In the genomic region with DNA sequence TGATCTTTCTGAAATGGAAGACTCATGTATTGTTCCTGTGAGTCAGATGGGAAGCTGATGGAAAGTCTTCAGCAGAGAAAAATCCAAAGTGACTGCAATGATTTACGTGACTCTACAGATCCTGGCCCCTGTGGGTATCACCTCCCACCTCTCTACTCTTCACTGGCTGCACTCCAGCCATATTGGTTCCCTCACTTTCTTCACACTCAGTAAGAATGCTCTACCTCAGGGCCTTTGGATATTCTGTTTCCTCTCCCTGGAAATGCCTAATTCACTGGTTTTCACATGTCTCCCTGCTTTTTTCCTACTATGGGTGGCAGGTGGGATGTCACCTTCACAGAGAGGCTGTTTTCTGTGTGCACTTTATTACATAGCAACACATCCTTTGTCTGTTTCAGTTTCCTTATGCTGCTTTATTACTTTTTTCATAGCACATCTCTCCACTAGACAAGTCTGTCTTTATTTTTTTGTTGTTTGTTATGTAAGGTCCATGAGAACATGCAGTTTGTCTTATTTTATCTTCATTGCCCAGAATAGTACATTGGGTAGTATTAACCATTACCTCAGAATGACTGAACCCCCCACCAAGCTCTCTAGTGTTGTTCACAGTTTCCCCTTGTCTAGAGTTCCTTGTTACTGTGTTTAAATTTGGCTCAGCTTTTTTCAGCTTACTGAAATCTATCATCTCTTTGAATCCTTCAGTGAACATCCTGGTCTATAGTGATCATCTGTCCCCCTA, we compare ENCODE assay signal across 19 cellular contexts. TPM values are rescaled to one million over a fixed set of nuclear protein-coding genes. Genes with fewer than 3 reads are reported as not detected.
DNase-seq lines count a peak whose midpoint lies in the region; ATAC-seq and TF ChIP-seq lines count a peak whose summit lies in the region.
"Had no signal": no experiment of that assay in that cellular context is flagged by ENCODE, and none has a peak within 500 bp of the region (broad histone marks: within the 10 kb centered on the region; RNA-seq: fewer than 3 reads in every experiment).

No MANE protein-coding gene starts in this region.

- no peak for TF ChIP-seq POLR2A in upper lobe of left lung (IDR thresholded peaks at IDR 0.05)

- 80 to 92% methylated on average over 1 of the region's 1 CpG for WGBS in upper lobe of left lung, 2 donors

- H3K4me3 ChIP-seq in upper lobe of left lung (no peak overlapping the region), dorsolateral prefrontal cortex (no peak overlapping the region)
- H3K4me3 ChIP-seq: body of pancreas, K562 had no signal

- H3K4me1 ChIP-seq in upper lobe of left lung, result no peaks in the 10 kb centered on the region
- H3K4me1 ChIP-seq: body of pancreas had no signal

- peak; percentile 47 for ATAC-seq in GM18502 (IDR thresholded peaks at IDR 0.05; ENCODE audit: poor library complexity, unreplicated experiment)
- peak; percentile 48 for ATAC-seq in GM19351 (IDR thresholded peaks at IDR 0.05; ENCODE audit: unreplicated experiment)
- peak; percentile 28 for ATAC-seq in HG02610 (IDR thresholded peaks at IDR 0.05; ENCODE audit: unreplicated experiment)
- ATAC-seq in HG03378 (IDR thresholded peaks at IDR 0.05; ENCODE audit: unreplicated experiment), result peak; percentile 45
- no peak for ATAC-seq in upper lobe of left lung (ENCODE audit: low FRiP score in 2 of 2)
- ATAC-seq: body of pancreas, K562, Panc1, T-helper 17 cell had no signal

- DNase-seq in retina, result no peak
- DNase-seq in EL, result no peak
- no peak for DNase-seq in upper lobe of left lung
- no peak for DNase-seq in dorsolateral prefrontal cortex
- DNase-seq: activated CD4-positive, alpha-beta T cell treated with anti-CD3 and anti-CD28 coated beads, Interleukin-2, amount 10 ng/mL, durations not matched to agents 7 days and 5 days; body of pancreas; DND-41; effector CD4-positive, alpha-beta T cell; foreskin melanocyte; NCI-H1417 treated with DMSO at 0.1 percent for 48 hours; NCI-H510A treated with DMSO at 0.1 percent for 48 hours; T-helper 17 cell had no signal

- H3K9me3 ChIP-seq in upper lobe of left lung, result no peaks in the 10 kb centered on the region
- H3K9me3 ChIP-seq: body of pancreas had no signal

- no peaks in the 10 kb centered on the region for H3K27me3 ChIP-seq in upper lobe of left lung
- peaks cover 0 to 10% (median 0%) of the 10 kb centered on the region in 45 donors for H3K27me3 ChIP-seq in dorsolateral prefrontal cortex
- H3K27me3 ChIP-seq: body of pancreas had no signal

- TF ChIP-seq CTCF in upper lobe of left lung (IDR thresholded peaks at IDR 0.05), result no peak
- TF ChIP-seq CTCF in dorsolateral prefrontal cortex (IDR thresholded peaks at IDR 0.05 in 54 of 56, conservative IDR thresholded peaks at IDR 0.05 in 2 of 56; ENCODE audit: low read depth in 1 of 56, partially characterized antibody in 56 of 56), result no peak

- H3K27ac ChIP-seq in upper lobe of left lung, result no peak overlapping the region
- no peak overlapping the region for H3K27ac ChIP-seq in dorsolateral prefrontal cortex
- H3K27ac ChIP-seq: body of pancreas had no signal

- no peaks in the 10 kb centered on the region for H3K36me3 ChIP-seq in upper lobe of left lung

- no peak for TF ChIP-seq EP300 in upper lobe of left lung (IDR thresholded peaks at IDR 0.05)

- intact Hi-C loops in dorsolateral prefrontal cortex (cut with DNase I), result no loop called here

RNA-seq across cellular contexts. Expression of gene CLNK, which starts 57.6 kb away (rescaled TPM):
- under 1 TPM in 3 of 6 donors, not detected in 3; 0.14 to 0.69 (median 0.20) TPM for total RNA-seq in upper lobe of left lung
- total RNA-seq in dorsolateral prefrontal cortex, result under 1 TPM in 2 of 120 experiments, not detected in 118; 0.10 to 0.51 TPM
- total RNA-seq: activated CD4-positive, alpha-beta T cell treated with anti-CD3 and anti-CD28 coated beads, Interleukin-2, amount 10 ng/mL, durations not matched to agents 7 days and 5 days; K562; mesothelial cell of epicardium had no signal

Comparison
In these comparisons a context has a peak if more than half of its experiments do, and no peak if none do; other contexts are left out.
1. ATAC-seq: peak in GM18502 (single experiment), GM19351 (single experiment), HG02610 (single experiment) and HG03378 (single experiment); none in upper lobe of left lung (0 of 2).